ENCODE assay signal across 8 cellular contexts in genomic region chr15:73305331-73306211, GRCh38.
DNase-seq lines count a peak whose midpoint lies in the region; ATAC-seq lines count a peak whose summit lies in the region.

No MANE protein-coding gene starts in this region.

- peak; percentile 66 for DNase-seq in H4 (ENCODE audit: low spot score)
- DNase-seq in NCI-H2196 treated with DMSO at 0.1 percent for 48 hours (lab: John Stamatoyannopoulos, UW; ENCODE audit: unreplicated experiment): peak; percentile 36
- peak; percentile 42 for DNase-seq in activated CD4-positive, alpha-beta memory T cell treated with anti-CD3 and anti-CD28 coated beads, Interleukin-2, amount 10 ng/mL, durations not matched to agents 7 days and 5 days
- DNase-seq in hepatic stellate cell (ENCODE audit: low spot score): peak; percentile 61
- no peak for DNase-seq in stimulated activated naive CD8-positive, alpha-beta T cell treated with anti-CD3 and anti-CD28 coated beads, Interleukin-15, amount 100 ng/mL, for 72 hours
- no peak for DNase-seq in activated effector memory CD4-positive, alpha-beta T cell treated with Interleukin-2 at 50 U/mL for 16 hours

- H3K9me3 ChIP-seq in BLaER1 treated with 17β-estradiol and CSF1 and Interleukin-3, amounts not matched to agents 10 nM and 100 nM (replicated peaks in 1 of 11): no peaks in the 10 kb centered on the region

- H3K4me1 Mint-ChIP-seq in activated CD4-positive, alpha-beta memory T cell treated with anti-CD3 and anti-CD28 coated beads, Interleukin-2, amount 10 ng/mL, durations not matched to agents 7 days and 5 days: peaks cover 12% of the 10 kb centered on the region
- H3K4me1 Mint-ChIP-seq in stimulated activated naive CD8-positive, alpha-beta T cell treated with anti-CD3 and anti-CD28 coated beads, Interleukin-15, amount 100 ng/mL, for 72 hours: peaks cover 17% of the 10 kb centered on the region

- peak overlapping the region; percentile 51 to 98 (median 90) for H3K4me2 ChIP-seq in BLaER1 treated with 17β-estradiol and CSF1 and Interleukin-3, amounts not matched to agents 10 nM and 100 nM

- POLR2A ChIA-PET in activated CD4-positive, alpha-beta memory T cell treated with anti-CD3 and anti-CD28 coated beads, Interleukin-2, amount 10 ng/mL, durations not matched to agents 7 days and 5 days (lab: Charles Lee): no interaction called here

- H3K4me3 ChIP-seq in BLaER1 treated with 17β-estradiol and CSF1 and Interleukin-3, amounts not matched to agents 10 nM and 100 nM: no peak overlapping the region; a peak in 1 of 20 replicates

- no peak overlapping the region for H3K4me3 Mint-ChIP-seq in activated CD4-positive, alpha-beta memory T cell treated with anti-CD3 and anti-CD28 coated beads, Interleukin-2, amount 10 ng/mL, durations not matched to agents 7 days and 5 days
- no peak overlapping the region for H3K4me3 Mint-ChIP-seq in stimulated activated naive CD8-positive, alpha-beta T cell treated with anti-CD3 and anti-CD28 coated beads, Interleukin-15, amount 100 ng/mL, for 72 hours

- no peaks in the 10 kb centered on the region for H3K9me3 Mint-ChIP-seq in activated CD4-positive, alpha-beta memory T cell treated with anti-CD3 and anti-CD28 coated beads, Interleukin-2, amount 10 ng/mL, durations not matched to agents 7 days and 5 days
- no peaks in the 10 kb centered on the region for H3K9me3 Mint-ChIP-seq in stimulated activated naive CD8-positive, alpha-beta T cell treated with anti-CD3 and anti-CD28 coated beads, Interleukin-15, amount 100 ng/mL, for 72 hours

- H3K27ac ChIP-seq in BLaER1 treated with 17β-estradiol and CSF1 and Interleukin-3, amounts not matched to agents 10 nM and 100 nM: peak overlapping the region in 8 of 11 experiments; percentile 12 to 75 (median 35); a peak in 13 of 22 replicates

- CTCF ChIA-PET in activated CD4-positive, alpha-beta memory T cell treated with anti-CD3 and anti-CD28 coated beads, Interleukin-2, amount 10 ng/mL, durations not matched to agents 7 days and 5 days (lab: Charles Lee): interaction anchor here (0.8 to 1.7 kb wide), 7 partner anchors 17 to 396 kb away, joined by 3 to 12 read pairs (median 3); no protein-coding TSS in a partner anchor

- H3K4me1 ChIP-seq in BLaER1 treated with 17β-estradiol and CSF1 and Interleukin-3, amounts not matched to agents 10 nM and 100 nM: peaks cover 29 to 57% (median 53%) of the 10 kb centered on the region in 10 experiments

- peaks cover 0 to 19% (median 0%) of the 10 kb centered on the region in 11 experiments; a peak in 7 of 22 replicates for H3K36me3 ChIP-seq in BLaER1 treated with 17β-estradiol and CSF1 and Interleukin-3, amounts not matched to agents 10 nM and 100 nM

- H3K27me3 ChIP-seq in BLaER1 treated with 17β-estradiol and CSF1 and Interleukin-3, amounts not matched to agents 10 nM and 100 nM: no peaks in the 10 kb centered on the region

- H4K20me1 ChIP-seq in BLaER1 treated with 17β-estradiol and CSF1 and Interleukin-3, amounts not matched to agents 10 nM and 100 nM: peaks cover 0 to 3% (median 0%) of the 10 kb centered on the region in 11 experiments; a peak in 1 of 22 replicates

- H3K9ac ChIP-seq in BLaER1 treated with 17β-estradiol and CSF1 and Interleukin-3, amounts not matched to agents 10 nM and 100 nM: peak overlapping the region in 9 of 11 experiments; percentile 2 to 58 (median 38); a peak in 14 of 22 replicates

- no peaks in the 10 kb centered on the region for H3K36me3 Mint-ChIP-seq in activated CD4-positive, alpha-beta memory T cell treated with anti-CD3 and anti-CD28 coated beads, Interleukin-2, amount 10 ng/mL, durations not matched to agents 7 days and 5 days (ENCODE audit: low read depth)

- H3K27me3 Mint-ChIP-seq in activated CD4-positive, alpha-beta memory T cell treated with anti-CD3 and anti-CD28 coated beads, Interleukin-2, amount 10 ng/mL, durations not matched to agents 7 days and 5 days: no peaks in the 10 kb centered on the region
- H3K27me3 Mint-ChIP-seq in stimulated activated naive CD8-positive, alpha-beta T cell treated with anti-CD3 and anti-CD28 coated beads, Interleukin-15, amount 100 ng/mL, for 72 hours: no peaks in the 10 kb centered on the region

- H3K27ac Mint-ChIP-seq in activated CD4-positive, alpha-beta memory T cell treated with anti-CD3 and anti-CD28 coated beads, Interleukin-2, amount 10 ng/mL, durations not matched to agents 7 days and 5 days: no peak overlapping the region
- no peak overlapping the region for H3K27ac Mint-ChIP-seq in stimulated activated naive CD8-positive, alpha-beta T cell treated with anti-CD3 and anti-CD28 coated beads, Interleukin-15, amount 100 ng/mL, for 72 hours

- ATAC-seq in stimulated activated naive CD8-positive, alpha-beta T cell treated with anti-CD3 and anti-CD28 coated beads, Interleukin-15, amount 100 ng/mL, for 72 hours: peak; percentile 49
- ATAC-seq in HG02610 (IDR thresholded peaks at IDR 0.05; ENCODE audit: unreplicated experiment): no peak

Comparison
In these comparisons a context has a peak if more than half of its experiments do, and no peak if none do; other contexts are left out.
1. DNase-seq: peak in H4 (single experiment), NCI-H2196 treated with DMSO at 0.1 percent for 48 hours (single experiment), activated CD4-positive, alpha-beta memory T cell treated with anti-CD3 and anti-CD28 coated beads, Interleukin-2, amount 10 ng/mL, durations not matched to agents 7 days and 5 days (single experiment) and hepatic stellate cell (single experiment); none in stimulated activated naive CD8-positive, alpha-beta T cell treated with anti-CD3 and anti-CD28 coated beads, Interleukin-15, amount 100 ng/mL, for 72 hours (0 of 2) and activated effector memory CD4-positive, alpha-beta T cell treated with Interleukin-2 at 50 U/mL for 16 hours (single experiment).